In the genomic region with DNA sequence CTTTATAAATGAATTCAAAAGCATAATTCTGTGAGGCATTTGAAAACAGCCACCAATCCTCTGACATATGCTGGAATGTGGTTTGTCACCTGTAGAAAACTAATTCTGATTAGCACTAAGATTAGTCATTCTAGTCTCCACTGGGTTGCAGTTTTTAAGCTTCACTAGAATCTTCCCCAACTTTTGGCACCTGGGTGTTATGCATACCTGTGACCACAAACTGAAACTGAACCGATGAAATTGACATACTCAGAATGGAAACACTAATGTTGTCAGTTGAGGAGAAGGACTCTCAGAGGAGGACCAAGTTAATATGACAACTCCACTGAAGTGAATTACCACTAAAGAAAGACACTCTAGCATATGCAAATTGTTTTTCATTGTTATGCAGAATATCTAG, we compare ENCODE assay signal across 12 cellular contexts.
DNase-seq lines count a peak whose midpoint lies in the region; ATAC-seq lines count a peak whose summit lies in the region.
"Had no signal": no experiment of that assay in that cellular context is flagged by ENCODE, and none has a peak within 500 bp of the region (broad histone marks: within the 10 kb centered on the region; RNA-seq: fewer than 3 reads in every experiment).

No MANE protein-coding gene starts in this region.

- peak; percentile 69 for DNase-seq in kidney tubule cell (ENCODE audit: low spot score)
- DNase-seq in C1 segment of cervical spinal cord (lab: John Stamatoyannopoulos, UW) = no peak
- no peak for DNase-seq in Right ventricle myocardium inferior (ENCODE audit: missing footprints)
- DNase-seq in NK-92 treated with Interleukin-12 subunit alpha and Interleukin-12 subunit beta, amount 100 ng/mL, for 24 hours (lab: John Stamatoyannopoulos, UW) = no peak
- DNase-seq: activated naive CD4-positive, alpha-beta T cell; NCI-H2029 treated with DMSO at 0.1 percent for 48 hours; NCI-H748 treated with DMSO at 0.1 percent for 48 hours; T-cell; WERI-Rb-1 had no signal

- intact Hi-C loops in Right ventricle myocardium inferior (cut with DNase I) = no loop called here

- ATAC-seq in GM18858 (IDR thresholded peaks at IDR 0.05; ENCODE audit: unreplicated experiment) = peak; percentile 99
- peak; percentile 63 for ATAC-seq in GM21447 (IDR thresholded peaks at IDR 0.05; ENCODE audit: unreplicated experiment)
- ATAC-seq in HG03175 (IDR thresholded peaks at IDR 0.05; ENCODE audit: unreplicated experiment) = peak; percentile 88
- ATAC-seq in Right ventricle myocardium inferior = no peak
- ATAC-seq: T-cell had no signal
